18 cellular contexts compared by ENCODE assay signal in genomic region chr1:56533621-56534020, GRCh38. TPM values are rescaled to one million over a fixed set of nuclear protein-coding genes. Genes with fewer than 3 reads are reported as not detected.
DNase-seq lines count a peak whose midpoint lies in the region; ATAC-seq, FAIRE-seq and TF ChIP-seq lines count a peak whose summit lies in the region.
"Had no signal": no experiment of that assay in that cellular context is flagged by ENCODE, and none has a peak within 500 bp of the region (broad histone marks: within the 10 kb centered on the region; RNA-seq: fewer than 3 reads in every experiment).

No MANE protein-coding gene starts in this region.

- no peak overlapping the region for H3K4me2 ChIP-seq in H1 (ENCODE audit: insufficient read depth in 1 of 2, low read depth in 2 of 2, low read length in 2 of 2)

- peaks cover 29 to 79% of the 10 kb centered on the region in 2 experiments for H3K79me2 ChIP-seq in H1 (ENCODE audit: control insufficient read depth in 1 of 2, insufficient read depth in 2 of 2, low read length in 2 of 2)

- H2BK120ac ChIP-seq in H1 (replicated peaks; ENCODE audit: low read depth, low read length), result peak overlapping the region; percentile 30

- H3K18ac ChIP-seq in H1 (ENCODE audit: extremely low read depth, low read length), result 0 out of 2 replicates have a peak overlapping the region, but pooled peaks have one; percentile 33

- intact Hi-C loops in psoas muscle (cut with DNase I), result no loop called here

- peak; percentile 66 for ATAC-seq in GM18867 (IDR thresholded peaks at IDR 0.05; ENCODE audit: unreplicated experiment)
- peak; percentile 64 for ATAC-seq in GM21619 (IDR thresholded peaks at IDR 0.05; ENCODE audit: unreplicated experiment)
- peak; percentile 75 for ATAC-seq in HG03175 (IDR thresholded peaks at IDR 0.05; ENCODE audit: unreplicated experiment)
- ATAC-seq in psoas muscle, result no peak
- ATAC-seq: activated CD4-positive, alpha-beta T cell treated with anti-CD3 and anti-CD28 coated beads for 36 hours; K562; natural killer cell treated with Interleukin-12 subunit alpha and Interleukin-12 subunit beta and Interleukin-15 and Interleukin-18, amount 100 ng/mL, for 72 hours; Panc1 had no signal

- TF ChIP-seq POLR2A in H1 (IDR thresholded peaks at IDR 0.05; ENCODE audit: control extremely low read depth in 1 of 2, low read depth in 2 of 2, low read length in 2 of 2), result no peak

- POLR2A ChIA-PET in H1 (lab: Charles Lee; ENCODE audit: partially characterized antibody), result interaction anchor here (1.1 to 1.8 kb wide), 3 partner anchors 14 to 80 kb away, joined by 3 to 6 read pairs (median 5); no protein-coding TSS in a partner anchor

- no peak overlapping the region for H2AFZ ChIP-seq in H1 (ENCODE audit: low read length)

- H2BK20ac ChIP-seq in H1 (ENCODE audit: low read length), result no peak overlapping the region; the same call in 1 of the 2 replicates

- no peak for TF ChIP-seq CTCF in H1 (IDR thresholded peaks at IDR 0.05; ENCODE audit: control extremely low read depth in 1 of 3, insufficient read depth in 1 of 3, low read depth in 1 of 3, low read length in 3 of 3)
- TF ChIP-seq CTCF in GM10266 (IDR thresholded peaks at IDR 0.05; ENCODE audit: control insufficient read depth, insufficient read depth, low read depth, missing control alignments), result no peak
- no peak for TF ChIP-seq CTCF in psoas muscle (IDR thresholded peaks at IDR 0.05)

- no peak overlapping the region for H4K5ac ChIP-seq in H1 (ENCODE audit: insufficient read length, low read depth, low read length)

- peaks cover 12 to 60% (median 53%) of the 10 kb centered on the region in 4 experiments for H3K4me1 ChIP-seq in H1 (replicated peaks in 1 of 4; ENCODE audit: control insufficient read depth in 3 of 4, insufficient read depth in 4 of 4, low read length in 3 of 4)
- peaks cover 61% of the 10 kb centered on the region for H3K4me1 ChIP-seq in psoas muscle

- peaks cover 31% of the 10 kb centered on the region for H3K79me1 ChIP-seq in H1 (ENCODE audit: low read depth, low read length)

- H2AK5ac ChIP-seq in H1 (ENCODE audit: low read depth, low read length), result peak overlapping the region; percentile 87; the same call in 1 of the 2 replicates

- H3K56ac ChIP-seq in H1 (replicated peaks; ENCODE audit: insufficient read length, low read depth, low read length), result no peak overlapping the region

- no peaks in the 10 kb centered on the region for H4K20me1 ChIP-seq in H1 (replicated peaks in 1 of 2; ENCODE audit: control insufficient read depth in 1 of 2, insufficient read depth in 2 of 2, low read length in 2 of 2)

- no peak overlapping the region for H2BK12ac ChIP-seq in H1 (ENCODE audit: low read depth, low read length)

- DNase-seq in H1 (ENCODE audit: low read depth in 1 of 2, low spot score in 2 of 2) (no peak), GM10266 (ENCODE audit: extremely low spot score) (no peak), psoas muscle (no peak), activated T-cell treated with anti-CD3 and anti-CD28 coated beads for 4 hours (no peak), SKM-1 (lab: John Stamatoyannopoulos, UW; ENCODE audit: unreplicated experiment) (no peak)
- DNase-seq: activated CD4-positive, alpha-beta T cell treated with anti-CD3 and anti-CD28 coated beads for 36 hours; activated T-cell treated with anti-CD3 and anti-CD28 coated beads, Interleukin-2, amount 50 U/mL, for 48 hours; amniotic stem cell; DMS79 treated with DMSO at 0.1 percent for 48 hours; hypothalamus; NCI-H1417 treated with DMSO at 0.1 percent for 48 hours had no signal

- H3K9me3 ChIP-seq in H1 (ENCODE audit: insufficient read depth in 2 of 2, low read depth in 1 of 2, low read length in 1 of 2) (no peaks in the 10 kb centered on the region), psoas muscle (no peaks in the 10 kb centered on the region)
- H3K9me3 ChIP-seq: vagina had no signal

- no peak for FAIRE-seq in H1 (lab: Jason Lieb, UNC)
- FAIRE-seq: K562 had no signal

- H2BK5ac ChIP-seq in H1 (ENCODE audit: low read depth, low read length), result peak overlapping the region; percentile 96; the same call in 1 of the 2 replicates

- H3K36me3 ChIP-seq in H1 (ENCODE audit: control insufficient read depth in 2 of 4, insufficient read depth in 4 of 4, low read length in 3 of 4) (peaks cover 0 to 60% (median 16%) of the 10 kb centered on the region in 4 experiments; a peak in 7 of 8 replicates), psoas muscle (ENCODE audit: insufficient read depth in 1 of 2, low read depth in 1 of 2) (peaks cover 14 to 24% of the 10 kb centered on the region in 2 donors)

- no peak for TF ChIP-seq RAD21 in H1 (IDR thresholded peaks at IDR 0.05 in 1 of 2, conservative IDR thresholded peaks at IDR 0.05 in 1 of 2; ENCODE audit: low read depth in 2 of 2, low read length in 2 of 2)

- H3K14ac ChIP-seq in H1 (ENCODE audit: insufficient read length), result no peak overlapping the region

- H3K4me3 ChIP-seq in H1 (ENCODE audit: extremely low read depth in 1 of 4, insufficient read depth in 2 of 4, low read depth in 3 of 4, low read length in 4 of 4), result no peak overlapping the region
- H3K4me3 ChIP-seq in psoas muscle, result no peak overlapping the region
- H3K4me3 ChIP-seq: K562, vagina had no signal

- no peak overlapping the region for H2BK15ac ChIP-seq in H1 (ENCODE audit: low read length)

- peak overlapping the region; percentile 94 for H4K91ac ChIP-seq in H1 (replicated peaks; ENCODE audit: insufficient read length, low read length)

- WGBS in H1 (ENCODE audit: extremely low coverage in 1 of 2, insufficient coverage in 1 of 2, insufficient read length in 1 of 2, insufficient replicate concordance in 2 of 2, low coverage in 1 of 2, low lambda C conversion rate in 2 of 2, missing lambda C conversion rate in 1 of 2), 2 experiments, result 95% methylated on average over 4 of the region's 4 CpGs; no CpG with 5 or more reads in 1 of the 2 experiments
- 86 to 96% (median 89%) methylated on average over 4 of the region's 4 CpGs for WGBS in psoas muscle, 3 donors

- no peak overlapping the region for H3K9ac ChIP-seq in H1 (replicated peaks in 1 of 4; ENCODE audit: extremely low read depth in 1 of 4, low read depth in 3 of 4, low read length in 3 of 4)

- H3K27ac ChIP-seq in H1 (ENCODE audit: low read depth, low read length) (0 out of 2 replicates have a peak overlapping the region, but pooled peaks have one; percentile 6), psoas muscle (no peak overlapping the region)
- H3K27ac ChIP-seq: vagina had no signal

- no peak for TF ChIP-seq EP300 in H1 (IDR thresholded peaks at IDR 0.05; ENCODE audit: borderline replicate concordance in 1 of 2, low read depth in 2 of 2, low read length in 2 of 2)

- no peaks in the 10 kb centered on the region; the same call in 1 of the 2 replicates for H3K23me2 ChIP-seq in H1 (ENCODE audit: low read depth, low read length)

- H3K23ac ChIP-seq in H1 (ENCODE audit: insufficient read length), result no peak overlapping the region

- CTCF ChIA-PET in H1 (lab: Charles Lee; ENCODE audit: partially characterized antibody), result interaction anchor here (3.1 kb wide), 1 partner anchor 44 kb away, joined by 13 read pairs; the partner anchor contains the start of gene PLPP3

- H3K27me3 ChIP-seq in H1 (replicated peaks in 1 of 4; ENCODE audit: control insufficient read depth in 3 of 4, extremely low read depth in 1 of 4, insufficient read depth in 3 of 4, low read length in 3 of 4) (no peaks in the 10 kb centered on the region), psoas muscle (ENCODE audit: insufficient read depth in 3 of 3, low read length in 2 of 3) (no peaks in the 10 kb centered on the region)
- H3K27me3 ChIP-seq: vagina had no signal

- H3K4ac ChIP-seq in H1 (replicated peaks; ENCODE audit: insufficient read length, low read depth, low read length), result peak overlapping the region; percentile 81

- no peak overlapping the region for H4K8ac ChIP-seq in H1 (ENCODE audit: extremely low read depth, insufficient read depth, low read length)

TF ChIP-seq in H1, 55 proteins besides CTCF, POLR2A, EP300 and RAD21:
- TF ChIP-seq SAP30 (IDR thresholded peaks at IDR 0.05; ENCODE audit: insufficient read depth, insufficient replicate concordance, low read length) (no peak), TAF7 (optimal IDR thresholded peaks at IDR 0.05; ENCODE audit: borderline replicate concordance, low read depth, low read length) (no peak), KDM4A (IDR thresholded peaks at IDR 0.05; ENCODE audit: low read depth, low read length, severe bottlenecking) (no peak), SUZ12 (IDR thresholded peaks at IDR 0.05; ENCODE audit: low read length) (no peak), POLR2AphosphoS5 (IDR thresholded peaks at IDR 0.05; ENCODE audit: low read depth, low read length) (no peak), EZH2 (IDR thresholded peaks at IDR 0.05; ENCODE audit: low read depth, low read length, severe bottlenecking) (no peak), CBX5 (IDR thresholded peaks at IDR 0.05; ENCODE audit: low read depth, low read length) (no peak), JUND (IDR thresholded peaks at IDR 0.05; ENCODE audit: low read length) (no peak), KDM5A (IDR thresholded peaks at IDR 0.05; ENCODE audit: low read length) (no peak), GTF2F1 (IDR thresholded peaks at IDR 0.05; ENCODE audit: borderline replicate concordance, low read depth, low read length) (no peak), E2F6 (IDR thresholded peaks at IDR 0.05) (no peak)

RNA-seq across cellular contexts. Expression of gene PLPP3, which starts 45.7 kb away (rescaled TPM):
- 30.6 and 33.2 TPM in 2 replicates for total RNA-seq in H1 (2021; fragmentation: NEBNext Ultra II Directional; extraction: Animal tissue kit (Norgen Biotek cat#: 25700))
- polyA plus RNA-seq in H1 (2011; rRNA removed) (40.4 and 42.0 TPM in 2 replicates), psoas muscle (10 to 100 TPM; 41.2 to 69.1 (median 46.3) TPM)
- 38.1 TPM for polyA plus RNA-seq in H1 (2011; cell fraction: cytosol; rRNA removed)
- 53.1 TPM for polyA plus RNA-seq in H1 (2011; cell fraction: nucleus; rRNA removed)
- 25.9 to 27.9 TPM (median 26.2 TPM) in 4 replicates for polyA plus RNA-seq in H1 (2012, experiment 1 of 2)
- polyA plus RNA-seq in H1 (2012, experiment 2 of 2), result 7.0 TPM
- polyA plus RNA-seq in H1 (2013, experiment 1 of 2), result 66.2 TPM
- polyA plus RNA-seq in H1 (2013, experiment 2 of 2), result 62.3 TPM
- polyA minus RNA-seq in H1 (2011; rRNA and poly(A)+ RNA removed), result 55.8 and 62.3 TPM in 2 replicates
- 33.3 TPM for polyA minus RNA-seq in H1 (2011; cell fraction: cytosol; rRNA and poly(A)+ RNA removed)
- 80.3 TPM for polyA minus RNA-seq in H1 (2011; cell fraction: nucleus; rRNA and poly(A)+ RNA removed)
- 10 to 100 TPM; 35.5 to 51.0 (median 43.6) TPM for total RNA-seq in psoas muscle
- total RNA-seq: activated CD4-positive, alpha-beta T cell treated with anti-CD3 and anti-CD28 coated beads for 36 hours had no signal

Comparison
In these comparisons a context has a peak if more than half of its experiments do, and no peak if none do; other contexts are left out.
1. ATAC-seq: peak in GM18867 (single experiment), GM21619 (single experiment) and HG03175 (single experiment); none in psoas muscle (0 of 4).